Comparison of ENCODE assay signal across 18 cellular contexts in the genomic region with DNA sequence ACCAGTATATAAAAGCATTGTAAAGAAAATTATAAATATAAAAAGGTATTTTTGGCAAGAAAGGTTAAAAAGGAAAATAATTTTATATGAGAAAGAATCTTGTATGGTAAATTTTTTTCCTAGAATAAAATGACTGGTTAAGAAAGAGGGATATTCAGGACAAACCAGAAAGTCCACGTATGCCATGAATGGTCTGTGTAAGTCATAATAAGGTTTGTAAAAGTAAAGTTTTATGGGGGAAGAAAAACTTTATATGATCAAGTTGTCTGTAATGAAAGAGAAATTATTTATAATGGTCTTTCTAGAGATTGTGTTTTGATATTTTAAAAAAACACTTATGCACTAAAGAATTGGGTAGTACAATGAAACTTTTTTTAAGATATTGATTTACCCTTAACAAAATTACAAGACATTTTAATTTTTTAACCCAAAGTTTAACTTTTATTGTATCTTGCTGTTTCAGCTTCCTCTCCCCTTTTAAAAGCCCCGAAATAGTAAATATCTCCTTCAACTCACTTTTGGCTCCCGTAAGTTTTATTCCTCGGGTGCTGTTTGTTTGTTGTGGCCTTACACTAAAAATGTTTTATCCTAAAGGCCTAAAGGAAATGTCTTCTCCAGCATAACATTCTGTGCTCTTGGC. TPM values are rescaled to one million over a fixed set of nuclear protein-coding genes. Genes with fewer than 3 reads are reported as not detected.
A peak's percentile ranks its signal among the peaks of the same experiment; 100 is the strongest.
DNase-seq lines count a peak whose midpoint lies in the region; ATAC-seq and TF ChIP-seq lines count a peak whose summit lies in the region.
"Had no signal": no experiment of that assay in that cellular context is flagged by ENCODE, and none has a peak within 500 bp of the region (broad histone marks: within the 10 kb centered on the region; RNA-seq: fewer than 3 reads in every experiment).

No MANE protein-coding gene starts in this region.

- no peak for TF ChIP-seq EP300 in upper lobe of left lung (IDR thresholded peaks at IDR 0.05)

- H3K27me3 ChIP-seq in upper lobe of left lung = no peaks in the 10 kb centered on the region
- H3K27me3 ChIP-seq: thyroid gland had no signal

- H3K36me3 ChIP-seq in upper lobe of left lung = peaks cover 0 to 20% (median 1%) of the 10 kb centered on the region in 4 donors

- H3K4me1 ChIP-seq in upper lobe of left lung = peaks cover 0 to 12% (median 10%) of the 10 kb centered on the region in 4 donors
- H3K4me1 ChIP-seq: HAP-1 had no signal

- TF ChIP-seq POLR2A in upper lobe of left lung (IDR thresholded peaks at IDR 0.05) = no peak

- no peak for TF ChIP-seq CTCF in VCaP (conservative IDR thresholded peaks at IDR 0.05)
- TF ChIP-seq CTCF in upper lobe of left lung (IDR thresholded peaks at IDR 0.05) = no peak

- H3K27ac ChIP-seq in VCaP (peak overlapping the region; percentile 1; the same call in 1 of the 2 replicates), upper lobe of left lung (no peak overlapping the region)
- H3K27ac ChIP-seq: thyroid gland had no signal

- 93 to 95% methylated on average over 4 of the region's 4 CpGs for WGBS in upper lobe of left lung, 2 donors

- DNase-seq in DMS79 treated with DMSO at 0.1 percent for 48 hours (lab: John Stamatoyannopoulos, UW) (peak; percentile 10), DMS79 (lab: John Stamatoyannopoulos, UW) (no peak), LHCN-M2 (ENCODE audit: low read depth) (peak; percentile 73), left kidney (ENCODE audit: low read depth, low spot score) (peak; percentile 68), NCI-H774 (lab: John Stamatoyannopoulos, UW) (no peak), NK-92 (lab: John Stamatoyannopoulos, UW; ENCODE audit: unreplicated experiment) (no peak), upper lobe of left lung (no peak)
- DNase-seq: activated CD4-positive, alpha-beta T cell treated with anti-CD3 and anti-CD28 coated beads for 36 hours; activated CD8-positive, alpha-beta memory T cell treated with anti-CD3 and anti-CD28 coated beads, Interleukin-2, amount 50 U/mL, for 48 hours; activated naive CD4-positive, alpha-beta T cell treated with Interleukin-2 at 50 U/mL for 16 hours; CD4-positive, CD25-positive, alpha-beta regulatory T cell; kidney glomerular epithelial cell; MV-4-11; NCI-H510A; thyroid gland had no signal

- H3K4me3 ChIP-seq in upper lobe of left lung = no peak overlapping the region
- H3K4me3 ChIP-seq: HAP-1, thyroid gland had no signal

- no peaks in the 10 kb centered on the region for H3K9me3 ChIP-seq in upper lobe of left lung
- H3K9me3 ChIP-seq: thyroid gland had no signal

- no peak for ATAC-seq in upper lobe of left lung (ENCODE audit: low FRiP score in 2 of 2)
- ATAC-seq: activated CD4-positive, alpha-beta T cell treated with anti-CD3 and anti-CD28 coated beads for 36 hours; stimulated activated effector memory CD8-positive, alpha-beta T cell treated with anti-CD3 and anti-CD28 coated beads, Interleukin-12 subunit alpha, Interleukin-12 subunit beta, amount 100 ng/mL, for 72 hours had no signal

RNA-seq across cellular contexts. Expression of gene AMOTL1, which starts 47.7 kb away (rescaled TPM):
- total RNA-seq in LHCN-M2 (2014; rRNA removed) (30.2 and 39.8 TPM in 2 replicates), upper lobe of left lung (10 to 100 TPM; 30.4 to 54.7 (median 46.1) TPM)
- polyA plus RNA-seq in LHCN-M2 (2012) = 16.7 TPM

Comparison
In these comparisons a context has a peak if more than half of its experiments do, and no peak if none do; other contexts are left out.
1. DNase-seq: peak in DMS79 treated with DMSO at 0.1 percent for 48 hours (single experiment), LHCN-M2 (single experiment) and left kidney (single experiment); none in DMS79 (single experiment), NCI-H774 (single experiment), NK-92 (single experiment) and upper lobe of left lung (0 of 2).